In genomic region chr13:45100855-45101254, GRCh38 we compare ENCODE assay signal across 27 cellular contexts.
"Had no signal": no experiment of that assay in that cellular context is flagged by ENCODE, and none has a peak within 500 bp of the region (broad histone marks: within the 10 kb centered on the region; RNA-seq: fewer than 3 reads in every experiment).

No MANE protein-coding gene starts in this region.

- H3K4me3 ChIP-seq: body of pancreas, cardiac muscle cell, gastrocnemius medialis, hepatocyte, psoas muscle, right atrium auricular region, smooth muscle cell, thoracic aorta, uterus had no signal

- H3K9ac ChIP-seq: parathyroid adenoma had no signal

- H3K9me3 ChIP-seq: body of pancreas, gastrocnemius medialis, psoas muscle, right atrium auricular region, thoracic aorta, uterus had no signal

- H3K4me1 ChIP-seq: body of pancreas, gastrocnemius medialis, parathyroid adenoma, psoas muscle, right atrium auricular region, uterus had no signal

- H3K4me3 Mint-ChIP-seq: activated B cell treated with CpG ODN at 0.5 μM for 24 hours; activated CD8-positive, alpha-beta T cell treated with anti-CD3 and anti-CD28 coated beads for 36 hours; activated naive CD8-positive, alpha-beta T cell; activated T-cell treated with anti-CD3 and anti-CD28 coated beads, Interleukin-2, amount 50 U/mL, for 4 hours; activated T-helper 17 cell treated with anti-CD3 and anti-CD28 coated beads, Interleukin-2, amount 50 U/mL, for 72 hours; dendritic cell treated with granulocyte-macrophage colony-stimulating factor and Interleukin-4, amounts not matched to agents 40 ng/mL and 50 ng/mL, for 4 days; naive B cell; type B pancreatic cell had no signal

- H3K36me3 Mint-ChIP-seq: activated naive CD8-positive, alpha-beta T cell; naive B cell; type B pancreatic cell had no signal

- H3K9me3 Mint-ChIP-seq: activated B cell treated with CpG ODN at 0.5 μM for 24 hours; activated CD8-positive, alpha-beta T cell treated with anti-CD3 and anti-CD28 coated beads for 36 hours; activated T-cell treated with anti-CD3 and anti-CD28 coated beads, Interleukin-2, amount 50 U/mL, for 4 hours; activated T-helper 17 cell treated with anti-CD3 and anti-CD28 coated beads, Interleukin-2, amount 50 U/mL, for 72 hours; dendritic cell treated with granulocyte-macrophage colony-stimulating factor and Interleukin-4, amounts not matched to agents 40 ng/mL and 50 ng/mL, for 4 days; naive B cell; type B pancreatic cell had no signal

- H3K4me1 Mint-ChIP-seq: activated B cell treated with CpG ODN at 0.5 μM for 24 hours; activated T-helper 17 cell treated with anti-CD3 and anti-CD28 coated beads, Interleukin-2, amount 50 U/mL, for 72 hours; naive B cell had no signal

- H3K27me3 ChIP-seq: body of pancreas, cardiac muscle cell, gastrocnemius medialis, hepatocyte, right atrium auricular region, uterus had no signal

- H3K27ac Mint-ChIP-seq: activated B cell treated with CpG ODN at 0.5 μM for 24 hours; activated CD8-positive, alpha-beta T cell treated with anti-CD3 and anti-CD28 coated beads for 36 hours; activated naive CD8-positive, alpha-beta T cell; activated T-helper 17 cell treated with anti-CD3 and anti-CD28 coated beads, Interleukin-2, amount 50 U/mL, for 72 hours; dendritic cell treated with granulocyte-macrophage colony-stimulating factor and Interleukin-4, amounts not matched to agents 40 ng/mL and 50 ng/mL, for 4 days; naive B cell; type B pancreatic cell had no signal

- H3K27ac ChIP-seq: body of pancreas, cardiac muscle cell, gastrocnemius medialis, hepatocyte, parathyroid adenoma, psoas muscle, right atrium auricular region, thoracic aorta, uterus had no signal

- DNase-seq: activated B cell treated with CpG ODN at 0.5 μM for 24 hours; activated CD4-positive, alpha-beta T cell treated with anti-CD3 and anti-CD28 coated beads, Interleukin-2, amount 50 U/mL, for 1 hour; activated CD8-positive, alpha-beta T cell treated with anti-CD3 and anti-CD28 coated beads for 36 hours; activated T-cell treated with anti-CD3 and anti-CD28 coated beads, Interleukin-2, amount 50 U/mL, for 4 hours; aorta; body of pancreas; effector CD8-positive, alpha-beta T cell; gastrocnemius medialis; left colon; mammary epithelial cell; naive B cell; occipital lobe; psoas muscle; stimulated activated CD4-positive, alpha-beta T cell treated with anti-CD3 and anti-CD28 coated beads, Interleukin-1b, Interleukin-23, amount 100 ng/mL, for 48 hours; stimulated activated naive CD4-positive, alpha-beta T cell; T-helper 2 cell; uterus had no signal

- H3K27me3 Mint-ChIP-seq: dendritic cell treated with granulocyte-macrophage colony-stimulating factor and Interleukin-4, amounts not matched to agents 40 ng/mL and 50 ng/mL, for 4 days had no signal

- H3K36me3 ChIP-seq: cardiac muscle cell, gastrocnemius medialis, right atrium auricular region, thoracic aorta, uterus had no signal

- ATAC-seq: activated CD8-positive, alpha-beta T cell treated with anti-CD3 and anti-CD28 coated beads for 36 hours; activated T-cell treated with anti-CD3 and anti-CD28 coated beads, Interleukin-2, amount 50 U/mL, for 4 hours; activated T-helper 17 cell treated with anti-CD3 and anti-CD28 coated beads, Interleukin-2, amount 50 U/mL, for 72 hours; body of pancreas; gastrocnemius medialis; left colon; psoas muscle had no signal
